Comparison of ENCODE assay signal across 9 cellular contexts in the genomic region with DNA sequence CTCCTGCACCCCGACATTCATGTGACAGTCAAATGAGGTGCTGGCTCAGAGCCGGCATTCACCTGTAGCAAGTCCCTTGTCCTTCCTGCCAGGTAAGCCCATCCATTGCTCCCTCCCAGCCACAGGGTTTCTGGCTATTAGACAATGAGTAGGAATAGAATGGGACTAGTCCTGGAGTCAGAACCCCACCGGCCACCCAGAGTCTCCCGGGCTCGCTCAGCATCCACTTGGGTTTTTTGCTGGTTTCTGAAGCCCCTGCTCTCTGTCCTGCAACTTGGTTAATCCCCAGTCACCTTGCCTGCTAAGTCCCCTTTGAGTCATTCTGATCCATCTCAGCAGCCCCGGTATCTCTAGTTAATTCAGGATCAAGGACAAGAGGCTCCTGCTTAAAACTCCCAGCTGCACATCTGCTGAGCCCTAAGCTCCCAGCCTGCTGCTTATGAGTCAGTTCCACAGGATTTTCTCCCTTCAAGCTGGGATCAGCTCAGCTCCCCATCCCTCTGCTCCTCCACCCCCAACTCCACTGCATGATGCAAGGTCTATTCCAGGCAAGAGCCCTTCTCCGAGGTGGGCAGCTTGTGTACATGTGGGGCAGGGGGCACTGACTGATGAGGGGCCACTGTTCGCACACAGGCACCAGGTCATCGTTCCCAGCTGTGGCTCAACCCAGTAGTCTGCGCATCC. TPM values are rescaled to one million over a fixed set of nuclear protein-coding genes. Genes with fewer than 3 reads are reported as not detected.
DNase-seq lines count a peak whose midpoint lies in the region; TF ChIP-seq lines count a peak whose summit lies in the region.
"Had no signal": no experiment of that assay in that cellular context is flagged by ENCODE, and none has a peak within 500 bp of the region (broad histone marks: within the 10 kb centered on the region; RNA-seq: fewer than 3 reads in every experiment).

No MANE protein-coding gene starts in this region.

- H3K27me3 ChIP-seq in muscle layer of duodenum (ENCODE audit: low read depth, low read length) (no peaks in the 10 kb centered on the region), HAP-1 (ENCODE audit: low read depth) (no peaks in the 10 kb centered on the region)

- TF ChIP-seq CTCF in AG09309 (IDR thresholded peaks at IDR 0.05; ENCODE audit: control insufficient read depth, insufficient read depth, low read depth, low read length, missing control alignments) = no peak
- no peak for TF ChIP-seq CTCF in choroid plexus epithelial cell (conservative IDR thresholded peaks at IDR 0.05; ENCODE audit: low read depth, low read length)
- no peak for TF ChIP-seq CTCF in GM13977 (IDR thresholded peaks at IDR 0.05; ENCODE audit: extremely low read depth, insufficient read depth, missing control alignments)

- in situ Hi-C loops in GM13977 (cut with MboI; ENCODE audit: low pct_unique_long_range_greater_than_20kb, low sequenced_read_pairs, unreplicated experiment) = no loop called here
- in situ Hi-C loops in HAP-1 (cut with MboI; ENCODE audit: low sequenced_read_pairs) = no loop called here

- H3K4me1 ChIP-seq in muscle layer of duodenum (ENCODE audit: control insufficient read depth in 1 of 2, insufficient read depth in 2 of 2, low read length in 2 of 2) = peaks cover 43 to 69% of the 10 kb centered on the region in 2 donors
- no peaks in the 10 kb centered on the region for H3K4me1 ChIP-seq in HAP-1

- H3K9me3 ChIP-seq in muscle layer of duodenum (ENCODE audit: control insufficient read depth in 1 of 2, low read length in 2 of 2) = no peaks in the 10 kb centered on the region
- H3K9me3 ChIP-seq in HAP-1 = no peaks in the 10 kb centered on the region

- H3K36me3 ChIP-seq in muscle layer of duodenum (ENCODE audit: control insufficient read depth in 1 of 2, insufficient read depth in 2 of 2, low read length in 2 of 2) = peaks cover 3 to 28% of the 10 kb centered on the region in 2 donors
- no peaks in the 10 kb centered on the region; the same call in 1 of the 2 replicates for H3K36me3 ChIP-seq in HAP-1 (replicated peaks)

- DNase-seq in AG09309 (ENCODE audit: low read depth) = peak; percentile 77
- DNase-seq in M059J (ENCODE audit: low read depth) = peak; percentile 80
- DNase-seq in choroid plexus epithelial cell (ENCODE audit: low read depth) = peak; percentile 81
- DNase-seq in central memory CD4-positive, alpha-beta T cell = no peak
- DNase-seq in GM13977 (ENCODE audit: low spot score) = no peak
- DNase-seq in iPS-NIHi11 (ENCODE audit: low spot score) = no peak
- DNase-seq in HAP-1 (ENCODE audit: low spot score in 2 of 2) = no peak
- DNase-seq: occipital lobe had no signal

- H3K4me3 ChIP-seq in AG09309 (ENCODE audit: control insufficient read depth, low read depth, low read length) (no peak overlapping the region), choroid plexus epithelial cell (ENCODE audit: low read depth, low read length) (no peak overlapping the region), muscle layer of duodenum (ENCODE audit: low read depth in 1 of 2, low read length in 2 of 2) (no peak overlapping the region), HAP-1 (no peak overlapping the region)

- H3K27ac ChIP-seq in muscle layer of duodenum (ENCODE audit: low read length) = peak overlapping the region; percentile 80

RNA-seq across cellular contexts. Expression of gene MRPS23, which starts 19.9 kb away (rescaled TPM):
- 25.8 and 31.8 TPM in 2 replicates for total RNA-seq in M059J (2014; rRNA removed; shearing (Covaris generic))

Comparison
In these comparisons a context has a peak if more than half of its experiments do, and no peak if none do; other contexts are left out.
1. DNase-seq: peak in AG09309 (single experiment), M059J (single experiment) and choroid plexus epithelial cell (single experiment); none in central memory CD4-positive, alpha-beta T cell (single experiment), GM13977 (single experiment), iPS-NIHi11 (single experiment) and HAP-1 (0 of 2).